ENCODE assay signal across 18 cellular contexts in genomic region chr3:133941390-133941789, GRCh38. TPM values are rescaled to one million over a fixed set of nuclear protein-coding genes. Genes with fewer than 3 reads are reported as not detected.
DNase-seq lines count a peak whose midpoint lies in the region; ATAC-seq and TF ChIP-seq lines count a peak whose summit lies in the region.
"Had no signal": no experiment of that assay in that cellular context is flagged by ENCODE, and none has a peak within 500 bp of the region (broad histone marks: within the 10 kb centered on the region; RNA-seq: fewer than 3 reads in every experiment).

No MANE protein-coding gene starts in this region.

- H3K4me3 Mint-ChIP-seq in MCF 10A (ENCODE audit: unreplicated experiment) (no peak overlapping the region), chondrocyte (ENCODE audit: unreplicated experiment) (no peak overlapping the region)
- H3K4me3 Mint-ChIP-seq: activated T-cell treated with anti-CD3 and anti-CD28 coated beads, Interleukin-2, amount 50 U/mL, for 24 hours; brain; stimulated activated naive CD8-positive, alpha-beta T cell treated with anti-CD3 and anti-CD28 coated beads, Interleukin-15, amount 100 ng/mL, for 72 hours had no signal

- H3K4me2 ChIP-seq in mammary epithelial cell (ENCODE audit: insufficient read depth, low read depth, low read length): no peak overlapping the region

- BruUV-seq in MCF 10A (replicated peaks; lab: Mats Ljungman, UMichigan) (no TSS peak), mammary epithelial cell (replicated peaks; lab: Mats Ljungman, UMichigan) (no TSS peak)

- H3K27ac ChIP-seq in mammary epithelial cell (ENCODE audit: insufficient read depth, low read depth, low read length): no peak overlapping the region
- H3K27ac ChIP-seq in right lobe of liver: peak overlapping the region in 1 of 3 donors; percentile 8
- H3K27ac ChIP-seq in aorta (ENCODE audit: low read depth in 1 of 2, low read length in 2 of 2): no peak overlapping the region
- H3K27ac ChIP-seq: left lung, neutrophil had no signal

- in situ Hi-C loops in mammary epithelial cell (cut with MboI; ENCODE audit: low sequenced_read_pairs in 2 of 2): loop anchor here (25.0 kb wide), 5 partner anchors 271 to 1204 kb away; partner anchors contain the start of genes ANAPC13 (in 1 of the 2) and CEP63 (in 1 of the 2)

- H3K4me1 ChIP-seq in mammary epithelial cell (ENCODE audit: insufficient read depth, low read length) (peaks cover 36% of the 10 kb centered on the region), right lobe of liver (no peaks in the 10 kb centered on the region), aorta (ENCODE audit: control insufficient read depth in 1 of 2, insufficient read depth in 2 of 2, low read length in 2 of 2) (peaks cover 0 to 5% of the 10 kb centered on the region in 2 donors)

- POLR2A ChIA-PET in MCF 10A (lab: Yijun Ruan, JAX): interaction anchor here (0.5 to 2.1 kb wide), 3 partner anchors 22 to 303 kb away, joined by 3 to 6 read pairs (median 3); no protein-coding TSS in a partner anchor

- H3K9me3 ChIP-seq in mammary epithelial cell (replicated peaks; ENCODE audit: insufficient read depth, low read length) (no peaks in the 10 kb centered on the region), right lobe of liver (no peaks in the 10 kb centered on the region), aorta (ENCODE audit: control insufficient read depth, low read length) (no peaks in the 10 kb centered on the region)
- H3K9me3 ChIP-seq: left lung, neutrophil had no signal

- WGBS in mammary epithelial cell (ENCODE audit: low coverage, missing lambda C conversion rate): 82% methylated on average over 6 of the region's 6 CpGs
- WGBS in right lobe of liver (ENCODE audit: insufficient coverage, low coverage, low lambda C conversion rate, missing lambda C conversion rate): 16% methylated on average over 3 of the region's 6 CpGs
- 3 to 7% methylated on average over 6 of the region's 6 CpGs for WGBS in aorta, 2 donors

- no peak overlapping the region for H3K4me3 ChIP-seq in mammary epithelial cell (replicated peaks in 1 of 3; ENCODE audit: insufficient read depth in 1 of 3, low read depth in 2 of 3, low read length in 3 of 3)
- H3K4me3 ChIP-seq in right lobe of liver: no peak overlapping the region
- no peak overlapping the region for H3K4me3 ChIP-seq in aorta (ENCODE audit: low read length in 2 of 2)
- H3K4me3 ChIP-seq: left lung had no signal

- dilution Hi-C loops in mammary epithelial cell (cut with HindIII; ENCODE audit: low sequenced_read_pairs): loop anchor here (25.0 kb wide), 1 partner anchor 546 kb away; the partner anchor contains the start of genes ANAPC13 and CEP63

- peaks cover 15% of the 10 kb centered on the region for H3K27me3 ChIP-seq in mammary epithelial cell (ENCODE audit: insufficient read depth, low read length)
- no peaks in the 10 kb centered on the region for H3K27me3 ChIP-seq in right lobe of liver
- H3K27me3 ChIP-seq in aorta (ENCODE audit: control insufficient read depth in 1 of 2, insufficient read depth in 2 of 2, low read length in 1 of 2): no peaks in the 10 kb centered on the region
- H3K27me3 ChIP-seq: left lung had no signal

- no peaks in the 10 kb centered on the region for H3K79me2 ChIP-seq in mammary epithelial cell (ENCODE audit: insufficient read depth, low read length)

- no peaks in the 10 kb centered on the region for H4K20me1 ChIP-seq in mammary epithelial cell (ENCODE audit: insufficient read depth, low read length)

- H3K27me3 Mint-ChIP-seq in MCF 10A (ENCODE audit: insufficient read depth, unreplicated experiment): no peaks in the 10 kb centered on the region
- H3K27me3 Mint-ChIP-seq in chondrocyte (ENCODE audit: low read depth): peaks cover 2% of the 10 kb centered on the region
- H3K27me3 Mint-ChIP-seq: brain had no signal

- H3K4me1 Mint-ChIP-seq in MCF 10A (ENCODE audit: insufficient read depth, unreplicated experiment): peaks cover 51% of the 10 kb centered on the region
- peaks cover 55% of the 10 kb centered on the region for H3K4me1 Mint-ChIP-seq in chondrocyte (ENCODE audit: low read depth)

- H3K9me3 Mint-ChIP-seq in MCF 10A (ENCODE audit: unreplicated experiment) (no peaks in the 10 kb centered on the region), chondrocyte (ENCODE audit: low read depth) (no peaks in the 10 kb centered on the region)
- H3K9me3 Mint-ChIP-seq: activated T-cell treated with anti-CD3 and anti-CD28 coated beads, Interleukin-2, amount 50 U/mL, for 24 hours; brain; stimulated activated naive CD8-positive, alpha-beta T cell treated with anti-CD3 and anti-CD28 coated beads, Interleukin-15, amount 100 ng/mL, for 72 hours had no signal

- peak; percentile 71 to 87 (median 82) for ATAC-seq in right lobe of liver
- peak; percentile 45 for ATAC-seq in aorta (ENCODE audit: low FRiP score)
- no peak for ATAC-seq in activated CD4-positive, CD25-positive, alpha-beta regulatory T cell treated with anti-CD3 and anti-CD28 coated beads, Interleukin-2, amount 50 U/mL, for 24 hours
- ATAC-seq in HG03457 (IDR thresholded peaks at IDR 0.05; ENCODE audit: unreplicated experiment): no peak
- no peak for ATAC-seq in GM21619 (IDR thresholded peaks at IDR 0.05; ENCODE audit: unreplicated experiment)
- ATAC-seq: esophagus mucosa, left lung had no signal

- H3K9ac ChIP-seq in mammary epithelial cell (ENCODE audit: insufficient read depth, low read length): no peak overlapping the region

- TF ChIP-seq CTCF in MCF 10A (IDR thresholded peaks at IDR 0.05; ENCODE audit: unreplicated experiment): peak; percentile 8
- TF ChIP-seq CTCF in mammary epithelial cell (conservative IDR thresholded peaks at IDR 0.05 in 1 of 2, IDR thresholded peaks at IDR 0.05 in 1 of 2; ENCODE audit: extremely low read depth in 1 of 2, insufficient read depth in 1 of 2, low read depth in 1 of 2, low read length in 2 of 2): no peak
- TF ChIP-seq CTCF in chondrocyte (IDR thresholded peaks at IDR 0.05): peak; percentile 55
- TF ChIP-seq CTCF in right lobe of liver (IDR thresholded peaks at IDR 0.05): peak in 1 of 4 donors; percentile 8

- H3K36me3 Mint-ChIP-seq in MCF 10A (ENCODE audit: insufficient read depth, unreplicated experiment): peaks cover 2% of the 10 kb centered on the region
- H3K36me3 Mint-ChIP-seq in chondrocyte (ENCODE audit: low read depth): no peaks in the 10 kb centered on the region
- H3K36me3 Mint-ChIP-seq: brain had no signal

- no peak overlapping the region for H2AFZ ChIP-seq in mammary epithelial cell (ENCODE audit: low read depth, low read length)

- DNase-seq in MCF 10A (ENCODE audit: unreplicated experiment) (peak; percentile 84), mammary epithelial cell (no peak), chondrocyte (ENCODE audit: low spot score) (peak; percentile 63), right lobe of liver (peak; percentile 34 to 76 (median 69)), aorta (peak; percentile 70 to 79)
- DNase-seq: DND-41; left lung; NCI-H510A; SIG-M5; stimulated activated CD4-positive, alpha-beta T cell treated with anti-CD3 and anti-CD28 coated beads, Interleukin-2, amount 100 ng/mL, for 48 hours; stimulated activated naive CD8-positive, alpha-beta T cell treated with anti-CD3 and anti-CD28 coated beads, Interleukin-15, amount 100 ng/mL, for 72 hours had no signal

- no peaks in the 10 kb centered on the region for H3K36me3 ChIP-seq in mammary epithelial cell (ENCODE audit: insufficient read depth, low read length)
- H3K36me3 ChIP-seq in right lobe of liver: no peaks in the 10 kb centered on the region
- H3K36me3 ChIP-seq in aorta (ENCODE audit: control insufficient read depth in 1 of 2, insufficient read depth in 2 of 2, low read length in 1 of 2): no peaks in the 10 kb centered on the region
- H3K36me3 ChIP-seq: neutrophil had no signal

- H3K27ac Mint-ChIP-seq in MCF 10A (ENCODE audit: low read depth, unreplicated experiment): peak overlapping the region; percentile 57
- H3K27ac Mint-ChIP-seq in chondrocyte (ENCODE audit: unreplicated experiment): no peak overlapping the region
- H3K27ac Mint-ChIP-seq: activated T-cell treated with anti-CD3 and anti-CD28 coated beads, Interleukin-2, amount 50 U/mL, for 24 hours; brain; stimulated activated naive CD8-positive, alpha-beta T cell treated with anti-CD3 and anti-CD28 coated beads, Interleukin-15, amount 100 ng/mL, for 72 hours had no signal

- CTCF ChIA-PET in MCF 10A (lab: Yijun Ruan, JAX) (interaction anchor here (0.7 to 0.9 kb wide), 2 partner anchors 100 to 280 kb away, joined by 3 read pairs; no protein-coding TSS in a partner anchor), mammary epithelial cell (lab: Charles Lee; ENCODE audit: low non-redundant PET) (no interaction called here)

- intact Hi-C loops in MCF 10A (cut with micrococcal nuclease): no loop called here
- intact Hi-C loops in mammary epithelial cell (cut with micrococcal nuclease): no loop called here
- intact Hi-C loops in right lobe of liver (cut with DNase I): no loop called here
- intact Hi-C loops in aorta (cut with DNase I): no loop called here

- no peak for TF ChIP-seq POLR2A in right lobe of liver (IDR thresholded peaks at IDR 0.05)

RNA-seq across cellular contexts. Expression of gene RAB6B, which starts 45.7 kb away (rescaled TPM):
- 0.96 and 1.1 TPM in 2 replicates for total RNA-seq in MCF 10A (2022)
- total RNA-seq in mammary epithelial cell: 1 to 10 TPM; 4.1 to 5.3 TPM
- polyA plus RNA-seq in mammary epithelial cell: 2.0 TPM
- polyA minus RNA-seq in mammary epithelial cell: 13.8 TPM
- 16.2 to 29.6 TPM (median 25.7 TPM) in 3 replicates for total RNA-seq in chondrocyte
- under 1 TPM; 0.09 to 0.60 (median 0.36) TPM for total RNA-seq in right lobe of liver
- 10 to 100 TPM in 1 of 2 donors, 1 to 10 TPM in 1; 9.2 to 12.0 TPM for total RNA-seq in aorta
- polyA plus RNA-seq in aorta: 1 to 10 TPM in 1 of 2 donors, under 1 TPM in 1; 0.59 to 7.1 TPM

Comparison
In these comparisons a context has a peak if more than half of its experiments do, and no peak if none do; other contexts are left out.
1. CTCF ChIP-seq: peak in MCF 10A (single experiment) and chondrocyte (single experiment); none in mammary epithelial cell (0 of 2).
2. ATAC-seq: peak in right lobe of liver (4 of 4) and aorta (single experiment); none in activated CD4-positive, CD25-positive, alpha-beta regulatory T cell treated with anti-CD3 and anti-CD28 coated beads, Interleukin-2, amount 50 U/mL, for 24 hours (0 of 2), HG03457 (single experiment) and GM21619 (single experiment).